ENCODE assay signal across 20 cellular contexts in genomic region chr9:136021891-136022681, GRCh38.
DNase-seq lines count a peak whose midpoint lies in the region; ATAC-seq, FAIRE-seq and TF ChIP-seq lines count a peak whose summit lies in the region.
"Had no signal": no experiment of that assay in that cellular context is flagged by ENCODE, and none has a peak within 500 bp of the region (broad histone marks: within the 10 kb centered on the region; RNA-seq: fewer than 3 reads in every experiment).

No MANE protein-coding gene starts in this region.

- intact Hi-C loops in kidney (cut with DNase I) = no loop called here

- no peaks in the 10 kb centered on the region for H3K9me3 ChIP-seq in suprapubic skin
- H3K9me3 ChIP-seq in kidney (ENCODE audit: control insufficient read depth in 1 of 2, low read length in 2 of 2) = no peaks in the 10 kb centered on the region
- H3K9me3 ChIP-seq: breast epithelium, HAP-1 had no signal

- FAIRE-seq in bronchial epithelial cell (lab: Jason Lieb, UNC) = peak; percentile 13
- FAIRE-seq in kidney (lab: Jason Lieb, UNC) = no peak
- FAIRE-seq: endometrium had no signal

- no peaks in the 10 kb centered on the region for H3K36me3 Mint-ChIP-seq in activated naive CD4-positive, alpha-beta T cell treated with anti-CD3 and anti-CD28 coated beads, Interleukin-2, amount 50 U/mL, for 72 hours
- no peaks in the 10 kb centered on the region for H3K36me3 Mint-ChIP-seq in activated naive CD4-positive, alpha-beta T cell treated with anti-CD3 and anti-CD28 coated beads, Interleukin-2, amount 10 ng/mL, durations not matched to agents 7 days and 5 days
- H3K36me3 Mint-ChIP-seq: stimulated activated memory B cell treated with anti-CD40 and anti-IgM and Interleukin-4, amounts not matched to agents 10 μg/mL and 1 μg/mL and 100 μg/mL, for 72 hours had no signal

- H3K36me3 ChIP-seq in bronchial epithelial cell (ENCODE audit: control insufficient read depth, insufficient read depth, low read length) (peaks cover 4% of the 10 kb centered on the region), suprapubic skin (no peaks in the 10 kb centered on the region), kidney (ENCODE audit: control insufficient read depth in 1 of 2, insufficient read depth in 2 of 2, low read length in 2 of 2) (no peaks in the 10 kb centered on the region)
- H3K36me3 ChIP-seq: breast epithelium, HAP-1 had no signal

- H3K27ac ChIP-seq in suprapubic skin = no peak overlapping the region
- H3K27ac ChIP-seq in kidney (ENCODE audit: low read depth in 2 of 2, low read length in 2 of 2) = no peak overlapping the region
- H3K27ac ChIP-seq: breast epithelium had no signal

- DNase-seq in activated naive CD4-positive, alpha-beta T cell treated with anti-CD3 and anti-CD28 coated beads, Interleukin-2, amount 50 U/mL, for 72 hours (ENCODE audit: low spot score in 2 of 2) = no peak
- no peak for DNase-seq in activated naive CD4-positive, alpha-beta T cell treated with anti-CD3 and anti-CD28 coated beads, Interleukin-2, amount 10 ng/mL, durations not matched to agents 7 days and 5 days
- no peak for DNase-seq in bronchial epithelial cell (ENCODE audit: low read depth)
- peak; percentile 52 for DNase-seq in islet precursor cell
- peak; percentile 59 to 72 for DNase-seq in suprapubic skin (ENCODE audit: low spot score in 2 of 2)
- DNase-seq in kidney = no peak
- no peak for DNase-seq in cerebellar nuclear complex (lab: John Stamatoyannopoulos, UW)
- DNase-seq: activated CD8-positive, alpha-beta T cell treated with anti-CD3 and anti-CD28 coated beads, Interleukin-2, amount 10 ng/mL, durations not matched to agents 7 days and 5 days; activated gamma-delta T cell; CD8-positive, alpha-beta T cell; DND-41; NCI-H2029; NCI-H526; occipital lobe; SW 1271 had no signal

- H3K27me3 Mint-ChIP-seq in activated naive CD4-positive, alpha-beta T cell treated with anti-CD3 and anti-CD28 coated beads, Interleukin-2, amount 10 ng/mL, durations not matched to agents 7 days and 5 days = no peaks in the 10 kb centered on the region

- CTCF ChIA-PET in activated naive CD4-positive, alpha-beta T cell treated with anti-CD3 and anti-CD28 coated beads, Interleukin-2, amount 10 ng/mL, durations not matched to agents 7 days and 5 days (lab: Charles Lee) = no interaction called here

- peaks cover 0 to 5% of the 10 kb centered on the region in 2 donors for H3K9me3 Mint-ChIP-seq in activated naive CD4-positive, alpha-beta T cell treated with anti-CD3 and anti-CD28 coated beads, Interleukin-2, amount 50 U/mL, for 72 hours
- H3K9me3 Mint-ChIP-seq in activated naive CD4-positive, alpha-beta T cell treated with anti-CD3 and anti-CD28 coated beads, Interleukin-2, amount 10 ng/mL, durations not matched to agents 7 days and 5 days = no peaks in the 10 kb centered on the region

- H3K4me1 Mint-ChIP-seq in activated naive CD4-positive, alpha-beta T cell treated with anti-CD3 and anti-CD28 coated beads, Interleukin-2, amount 10 ng/mL, durations not matched to agents 7 days and 5 days = no peaks in the 10 kb centered on the region
- H3K4me1 Mint-ChIP-seq: stimulated activated memory B cell treated with anti-CD40 and anti-IgM and Interleukin-4, amounts not matched to agents 10 μg/mL and 1 μg/mL and 100 μg/mL, for 72 hours had no signal

- H3K4me3 Mint-ChIP-seq in activated naive CD4-positive, alpha-beta T cell treated with anti-CD3 and anti-CD28 coated beads, Interleukin-2, amount 10 ng/mL, durations not matched to agents 7 days and 5 days = no peak overlapping the region
- H3K4me3 Mint-ChIP-seq: activated CD8-positive, alpha-beta T cell treated with anti-CD3 and anti-CD28 coated beads, Interleukin-2, amount 10 ng/mL, durations not matched to agents 7 days and 5 days; CD8-positive, alpha-beta T cell; stimulated activated memory B cell treated with anti-CD40 and anti-IgM and Interleukin-4, amounts not matched to agents 10 μg/mL and 1 μg/mL and 100 μg/mL, for 72 hours had no signal

- TF ChIP-seq EP300 in suprapubic skin (IDR thresholded peaks at IDR 0.05) = no peak

- no peak for TF ChIP-seq POLR2A in suprapubic skin (IDR thresholded peaks at IDR 0.05)

- no peak overlapping the region for H3K4me3 ChIP-seq in bronchial epithelial cell (ENCODE audit: low read depth, low read length)
- H3K4me3 ChIP-seq in suprapubic skin = no peak overlapping the region
- no peak overlapping the region for H3K4me3 ChIP-seq in kidney (ENCODE audit: low read length in 2 of 2)
- H3K4me3 ChIP-seq: breast epithelium, HAP-1 had no signal

- H3K4me1 ChIP-seq in suprapubic skin (peaks cover 16% of the 10 kb centered on the region), kidney (ENCODE audit: control insufficient read depth in 1 of 2, insufficient read depth in 1 of 2, low read depth in 1 of 2, low read length in 2 of 2) (peaks cover 0 to 10% of the 10 kb centered on the region in 2 donors)
- H3K4me1 ChIP-seq: breast epithelium had no signal

- no peak for TF ChIP-seq CTCF in bronchial epithelial cell (IDR thresholded peaks at IDR 0.05; ENCODE audit: insufficient read depth, low read length, severe bottlenecking)
- no peak for TF ChIP-seq CTCF in suprapubic skin (IDR thresholded peaks at IDR 0.05)
- TF ChIP-seq CTCF in kidney (IDR thresholded peaks at IDR 0.05; ENCODE audit: borderline replicate concordance, extremely low read depth, insufficient read depth) = no peak

- no peak overlapping the region for H3K9ac ChIP-seq in kidney (ENCODE audit: low read length in 2 of 2)

- H3K27ac Mint-ChIP-seq in activated naive CD4-positive, alpha-beta T cell treated with anti-CD3 and anti-CD28 coated beads, Interleukin-2, amount 50 U/mL, for 72 hours = peak overlapping the region; percentile 29 to 42
- H3K27ac Mint-ChIP-seq in activated naive CD4-positive, alpha-beta T cell treated with anti-CD3 and anti-CD28 coated beads, Interleukin-2, amount 10 ng/mL, durations not matched to agents 7 days and 5 days = no peak overlapping the region
- H3K27ac Mint-ChIP-seq: CD8-positive, alpha-beta T cell; stimulated activated memory B cell treated with anti-CD40 and anti-IgM and Interleukin-4, amounts not matched to agents 10 μg/mL and 1 μg/mL and 100 μg/mL, for 72 hours had no signal

- WGBS in suprapubic skin = 91% methylated on average over 10 of the region's 19 CpGs

- ATAC-seq in activated naive CD4-positive, alpha-beta T cell treated with anti-CD3 and anti-CD28 coated beads, Interleukin-2, amount 50 U/mL, for 72 hours = no peak
- no peak for ATAC-seq in HG03565 (IDR thresholded peaks at IDR 0.05; ENCODE audit: unreplicated experiment)
- ATAC-seq: activated CD8-positive, alpha-beta T cell treated with anti-CD3 and anti-CD28 coated beads, Interleukin-2, amount 10 ng/mL, durations not matched to agents 7 days and 5 days; CD8-positive, alpha-beta T cell; stimulated activated memory B cell treated with anti-CD40 and anti-IgM and Interleukin-4, amounts not matched to agents 10 μg/mL and 1 μg/mL and 100 μg/mL, for 72 hours had no signal

- no peaks in the 10 kb centered on the region for H3K27me3 ChIP-seq in bronchial epithelial cell (ENCODE audit: control insufficient read depth, insufficient read depth, low read length)
- H3K27me3 ChIP-seq in suprapubic skin = no peaks in the 10 kb centered on the region
- H3K27me3 ChIP-seq: breast epithelium had no signal

Comparison
In these comparisons a context has a peak if more than half of its experiments do, and no peak if none do; other contexts are left out.
1. DNase-seq: peak in islet precursor cell (single experiment) and suprapubic skin (2 of 2); none in activated naive CD4-positive, alpha-beta T cell treated with anti-CD3 and anti-CD28 coated beads, Interleukin-2, amount 50 U/mL, for 72 hours (0 of 2), activated naive CD4-positive, alpha-beta T cell treated with anti-CD3 and anti-CD28 coated beads, Interleukin-2, amount 10 ng/mL, durations not matched to agents 7 days and 5 days (single experiment), bronchial epithelial cell (single experiment), kidney (single experiment) and cerebellar nuclear complex (0 of 2).